11 cellular contexts compared by ENCODE assay signal in the genomic region with DNA sequence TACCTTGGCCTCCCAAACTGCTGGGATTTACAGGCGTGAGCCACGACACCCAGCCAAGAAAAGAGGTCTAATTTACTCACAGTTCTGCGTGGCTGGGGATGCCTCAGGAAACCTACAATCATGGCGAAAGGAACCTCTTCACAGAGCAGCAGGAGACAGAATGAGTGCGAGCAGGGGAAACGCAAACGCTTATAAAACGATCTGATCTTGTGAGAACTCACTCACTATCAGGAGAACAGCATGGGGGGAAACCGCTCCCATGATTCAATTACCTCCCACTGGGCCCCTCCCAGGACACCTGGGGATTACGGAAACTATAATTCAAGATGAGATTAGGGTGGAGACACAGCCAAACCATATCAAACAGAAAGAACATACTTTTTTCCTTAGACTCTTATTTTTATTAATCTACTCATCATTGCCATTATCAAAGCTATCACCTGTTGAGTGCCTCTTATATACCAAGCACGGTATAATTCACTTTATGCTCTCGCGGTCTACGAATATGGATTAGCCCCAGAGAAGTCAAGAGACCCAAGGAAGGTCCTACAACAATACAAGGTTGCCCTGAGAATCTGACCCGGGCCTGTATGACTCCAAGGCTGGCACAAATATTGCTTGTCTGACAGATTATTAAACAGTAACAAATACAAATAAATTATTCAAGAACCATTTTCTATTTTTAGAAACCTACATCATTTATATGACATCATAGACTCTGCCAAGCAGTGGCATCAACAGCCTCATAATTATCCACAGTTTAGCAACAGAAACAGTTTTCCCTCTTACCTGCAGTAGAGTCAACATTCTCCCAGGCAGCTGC. TPM values are rescaled to one million over a fixed set of nuclear protein-coding genes. Genes with fewer than 3 reads are reported as not detected.
DNase-seq lines count a peak whose midpoint lies in the region; ATAC-seq, FAIRE-seq and TF ChIP-seq lines count a peak whose summit lies in the region.
"Had no signal": no experiment of that assay in that cellular context is flagged by ENCODE, and none has a peak within 500 bp of the region (broad histone marks: within the 10 kb centered on the region; RNA-seq: fewer than 3 reads in every experiment).

No MANE protein-coding gene starts in this region.

- H3K4me3 Mint-ChIP-seq in CD4-positive, alpha-beta T cell: peak overlapping the region; percentile 66
- peak overlapping the region; percentile 35 for H3K4me3 Mint-ChIP-seq in HFFc6
- peak overlapping the region; percentile 99 for H3K4me3 Mint-ChIP-seq in central memory CD8-positive, alpha-beta T cell

- ATAC-seq in CD4-positive, alpha-beta T cell (ENCODE audit: poor library complexity): no peak
- ATAC-seq in central memory CD8-positive, alpha-beta T cell (replicated peaks; ENCODE audit: extremely low read depth, poor library complexity, severe bottlenecking): no peak
- ATAC-seq: heart left ventricle, right cardiac atrium had no signal

- H3K36me3 Mint-ChIP-seq in CD4-positive, alpha-beta T cell (ENCODE audit: low read depth): peaks cover 55% of the 10 kb centered on the region
- H3K36me3 Mint-ChIP-seq in HFFc6 (ENCODE audit: low read depth): peaks cover 25% of the 10 kb centered on the region
- H3K36me3 Mint-ChIP-seq in central memory CD8-positive, alpha-beta T cell (ENCODE audit: insufficient read depth): peaks cover 48% of the 10 kb centered on the region

- H3K27ac Mint-ChIP-seq in CD4-positive, alpha-beta T cell: no peak overlapping the region
- H3K27ac Mint-ChIP-seq in HFFc6: no peak overlapping the region
- H3K27ac Mint-ChIP-seq in central memory CD8-positive, alpha-beta T cell (ENCODE audit: low read depth): no peak overlapping the region

- TF ChIP-seq CTCF in CD4-positive, alpha-beta T cell (IDR thresholded peaks at IDR 0.05): no peak
- TF ChIP-seq CTCF in HFFc6 (IDR thresholded peaks at IDR 0.05): no peak

- CTCF ChIA-PET in CD4-positive, alpha-beta T cell (lab: Charles Lee): no interaction called here

- FAIRE-seq in RCC 7860 (lab: Jason Lieb, UNC): no peak

- intact Hi-C loops in CD4-positive, alpha-beta T cell (cut with DNase I, micrococcal nuclease): no loop called here

- H3K27me3 Mint-ChIP-seq in CD4-positive, alpha-beta T cell: no peaks in the 10 kb centered on the region
- peaks cover under 1% of the 10 kb centered on the region; the same call in 1 of the 2 replicates for H3K27me3 Mint-ChIP-seq in HFFc6 (ENCODE audit: insufficient read depth)
- H3K27me3 Mint-ChIP-seq in central memory CD8-positive, alpha-beta T cell: no peaks in the 10 kb centered on the region

- H3K27ac ChIP-seq in CD4-positive, alpha-beta T cell (ENCODE audit: low read depth, low read length): no peak overlapping the region
- H3K27ac ChIP-seq: heart left ventricle, vagina had no signal

- no peaks in the 10 kb centered on the region for H3K9me3 Mint-ChIP-seq in CD4-positive, alpha-beta T cell
- no peaks in the 10 kb centered on the region for H3K9me3 Mint-ChIP-seq in HFFc6
- no peaks in the 10 kb centered on the region for H3K9me3 Mint-ChIP-seq in central memory CD8-positive, alpha-beta T cell

- no peak for DNase-seq in CD4-positive, alpha-beta T cell
- DNase-seq in HFFc6: no peak
- DNase-seq in central memory CD8-positive, alpha-beta T cell (ENCODE audit: low spot score in 2 of 2): no peak
- no peak for DNase-seq in RCC 7860 (ENCODE audit: low spot score)
- DNase-seq in hippocampal formation (lab: John Stamatoyannopoulos, UW): no peak
- no peak for DNase-seq in stimulated activated CD4-positive, alpha-beta T cell treated with anti-CD3 and anti-CD28 coated beads, Interleukin-15, amount 100 ng/mL, for 24 hours
- DNase-seq: DMS 273 treated with DMSO at 0.1 percent for 48 hours, NCI-H69 had no signal

- no peaks in the 10 kb centered on the region for H3K9me3 ChIP-seq in CD4-positive, alpha-beta T cell (ENCODE audit: control insufficient read depth, low read length)
- H3K9me3 ChIP-seq: heart left ventricle, vagina had no signal

- H3K4me1 Mint-ChIP-seq in CD4-positive, alpha-beta T cell (ENCODE audit: low read depth): peaks cover 32% of the 10 kb centered on the region
- H3K4me1 Mint-ChIP-seq in HFFc6 (ENCODE audit: low read depth): peaks cover 17% of the 10 kb centered on the region
- peaks cover 32% of the 10 kb centered on the region for H3K4me1 Mint-ChIP-seq in central memory CD8-positive, alpha-beta T cell

- no peaks in the 10 kb centered on the region for H3K27me3 ChIP-seq in CD4-positive, alpha-beta T cell (ENCODE audit: control insufficient read depth, insufficient read depth, low read length)
- H3K27me3 ChIP-seq: heart left ventricle, vagina had no signal

- POLR2A ChIA-PET in CD4-positive, alpha-beta T cell (lab: Charles Lee): interaction anchor here (0.5 kb wide), 1 partner anchor 1914 kb away, joined by 3 read pairs; a partner anchor contains a TSS

RNA-seq across cellular contexts. Expression of a gene that starts 2.4 kb away (rescaled TPM):
- 1 to 10 TPM; 4.1 TPM for total RNA-seq in CD4-positive, alpha-beta T cell
- 10 to 100 TPM; 18.9 to 24.7 (median 19.8) TPM for total RNA-seq in HFFc6 (2021; fragmentation: NEBNext Ultra II Directional; extraction: Animal tissue kit (Norgen Biotek cat#: 25700))

RNA-seq across cellular contexts. Expression of a gene that starts 2.6 kb away (rescaled TPM):
- total RNA-seq in CD4-positive, alpha-beta T cell: 1 to 10 TPM; 4.8 to 5.1 TPM
- total RNA-seq in HFFc6 (2021; fragmentation: NEBNext Ultra II Directional; extraction: Animal tissue kit (Norgen Biotek cat#: 25700)): 10 to 100 TPM; 40.3 to 53.1 (median 44.0) TPM

RNA-seq across cellular contexts. Expression of a gene that starts 21.5 kb away (rescaled TPM):
- under 1 TPM; 0.33 to 0.34 TPM for total RNA-seq in CD4-positive, alpha-beta T cell
- 10 to 100 TPM; 54.9 to 65.8 (median 60.0) TPM for total RNA-seq in HFFc6 (2021; fragmentation: NEBNext Ultra II Directional; extraction: Animal tissue kit (Norgen Biotek cat#: 25700))

RNA-seq across cellular contexts. Expression of a gene that starts 27.0 kb away (rescaled TPM):
- total RNA-seq in CD4-positive, alpha-beta T cell: 10 to 100 TPM; 14.1 to 17.1 TPM
- total RNA-seq in HFFc6 (2021; fragmentation: NEBNext Ultra II Directional; extraction: Animal tissue kit (Norgen Biotek cat#: 25700)): 100 to 1,000 TPM in 2 of 6 experiments, 10 to 100 TPM in 4; 92.3 to 104 (median 96.9) TPM

Comparison
In these comparisons a context has a peak if more than half of its experiments do, and no peak if none do; other contexts are left out.
1. H3K4me3 Mint-ChIP-seq: peak in every context shown above with its lines; median percentile 99 in central memory CD8-positive, alpha-beta T cell; 66 in CD4-positive, alpha-beta T cell; 35 in HFFc6.
2. RNA of a gene that starts 2.6 kb away (total RNA-seq): 40.3 to 53.1 TPM in HFFc6; 4.8 to 5.1 TPM in CD4-positive, alpha-beta T cell; every median in the first group is over 4 times any median in the second.
3. RNA of a gene that starts 21.5 kb away (total RNA-seq): 54.9 to 65.8 TPM in HFFc6; 0.33 to 0.34 TPM in CD4-positive, alpha-beta T cell; every median in the first group is over 10 times any median in the second.